In the genomic region with DNA sequence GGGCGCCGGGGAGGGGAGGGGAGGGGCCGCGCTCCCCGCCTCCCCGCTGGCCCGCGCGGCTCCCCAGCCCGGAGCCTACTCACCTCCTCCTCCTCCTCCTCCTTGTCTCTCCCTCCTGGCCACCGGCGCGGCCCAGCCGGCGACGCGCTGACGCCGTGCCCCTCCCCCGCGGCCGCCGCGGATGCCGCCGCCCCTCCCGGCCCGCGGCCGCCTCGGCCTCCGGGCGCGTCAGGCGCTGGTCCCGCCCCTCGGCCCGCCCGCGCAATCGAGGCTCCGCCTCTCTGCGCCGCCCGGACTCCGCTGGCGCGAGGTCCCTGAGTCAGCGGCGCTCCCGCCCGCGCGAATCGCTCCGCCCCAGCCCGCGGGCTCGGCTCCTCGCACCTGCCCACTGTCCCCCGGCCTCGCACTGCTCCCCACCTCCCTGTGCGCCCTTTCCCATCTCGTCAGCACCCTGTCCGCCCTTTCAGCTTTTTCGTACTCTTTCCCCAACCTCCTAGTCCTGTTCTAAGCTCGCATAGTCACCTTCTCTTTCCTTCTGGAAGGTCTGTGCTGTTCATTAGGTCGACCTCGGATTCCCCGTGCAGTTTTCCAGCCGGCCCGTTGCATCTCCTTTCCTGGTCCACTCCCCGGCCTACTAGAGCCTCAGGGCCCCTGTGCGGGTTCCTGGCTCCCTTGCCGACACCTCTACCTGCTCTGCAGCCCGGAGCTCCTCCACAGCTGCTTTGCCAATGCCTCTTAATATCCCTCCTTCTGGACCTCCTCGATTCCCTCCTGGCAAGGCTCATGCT, we compare ENCODE assay signal across 8 cellular contexts.
DNase-seq lines count a peak whose midpoint lies in the region; ATAC-seq and TF ChIP-seq lines count a peak whose summit lies in the region.

No MANE protein-coding gene starts in this region.

- DNase-seq in NCI-H1417 treated with DMSO at 0.1 percent for 48 hours (lab: John Stamatoyannopoulos, UW) (peak; percentile 58), T follicular helper cell (ENCODE audit: low read depth) (peak; percentile 73), amniotic epithelial cell (ENCODE audit: low read depth) (peak; percentile 85), left ventricle myocardium superior (peak; percentile 93), psoas muscle (peak; percentile 89 to 94)

- intact Hi-C loops in left ventricle myocardium superior (cut with micrococcal nuclease) (loop anchor here (10.0 kb wide), 1 partner anchor 192 kb away; a partner anchor contains a TSS), psoas muscle (cut with DNase I) (loop anchor here (5.0 kb wide), 3 partner anchors 45 to 185 kb away; no protein-coding TSS in a partner anchor)

- peak overlapping the region; percentile 85 for H3K27ac ChIP-seq in psoas muscle
- peak overlapping the region; percentile 93 for H3K27ac ChIP-seq in urinary bladder (ENCODE audit: low read depth)

- no peak for TF ChIP-seq CTCF in psoas muscle (IDR thresholded peaks at IDR 0.05)

- ATAC-seq in GM18498 (IDR thresholded peaks at IDR 0.05; ENCODE audit: unreplicated experiment) (peak; percentile 94), HG02840 (IDR thresholded peaks at IDR 0.05; ENCODE audit: low FRiP score, unreplicated experiment) (peak; percentile 89), left ventricle myocardium superior (peak; percentile 94), psoas muscle (peak; percentile 92 to 95 (median 94))

- peaks cover 25% of the 10 kb centered on the region for H3K4me1 ChIP-seq in psoas muscle
- no peaks in the 10 kb centered on the region for H3K4me1 ChIP-seq in urinary bladder (ENCODE audit: insufficient read depth)

- 1 to 2% (median 1%) methylated on average over 43 to 73 of the region's 77 CpGs for WGBS in psoas muscle, 3 donors
- 2% methylated on average over 69 of the region's 77 CpGs for WGBS in urinary bladder

- H3K36me3 ChIP-seq in psoas muscle (ENCODE audit: insufficient read depth in 1 of 2, low read depth in 1 of 2) (no peaks in the 10 kb centered on the region), urinary bladder (ENCODE audit: insufficient read depth) (no peaks in the 10 kb centered on the region)

- H3K9me3 ChIP-seq in psoas muscle, result no peaks in the 10 kb centered on the region

- H3K4me3 ChIP-seq in psoas muscle (peak overlapping the region; percentile 74), urinary bladder (ENCODE audit: low read depth, low read length) (peak overlapping the region; percentile 81)

- no peaks in the 10 kb centered on the region for H3K27me3 ChIP-seq in psoas muscle (ENCODE audit: insufficient read depth in 3 of 3, low read length in 2 of 3)

Comparison
In these comparisons a context has a peak if more than half of its experiments do, and no peak if none do; other contexts are left out.
1. Peak in every context shown above with its lines: DNase-seq, ATAC-seq, H3K4me3 ChIP-seq and H3K27ac ChIP-seq.